In genomic region chr16:46920402-46921068, GRCh38 we compare ENCODE assay signal across 23 cellular contexts. TPM values are rescaled to one million over a fixed set of nuclear protein-coding genes. Genes with fewer than 3 reads are reported as not detected.
DNase-seq lines count a peak whose midpoint lies in the region; ATAC-seq and TF ChIP-seq lines count a peak whose summit lies in the region.
"Had no signal": no experiment of that assay in that cellular context is flagged by ENCODE, and none has a peak within 500 bp of the region (broad histone marks: within the 10 kb centered on the region; RNA-seq: fewer than 3 reads in every experiment).

No MANE protein-coding gene starts in this region.

- H3K27me3 Mint-ChIP-seq in MCF 10A (ENCODE audit: insufficient read depth, unreplicated experiment) (no peaks in the 10 kb centered on the region), osteocyte (ENCODE audit: unreplicated experiment) (no peaks in the 10 kb centered on the region), GM23338 (ENCODE audit: insufficient read depth, low read depth, poor library complexity) (peaks cover 32% of the 10 kb centered on the region)
- H3K27me3 Mint-ChIP-seq: CD4-positive, alpha-beta T cell; naive thymus-derived CD4-positive, alpha-beta T cell; T-helper 17 cell had no signal

- no peaks in the 10 kb centered on the region for H3K4me1 Mint-ChIP-seq in MCF 10A (ENCODE audit: insufficient read depth, unreplicated experiment)
- no peaks in the 10 kb centered on the region for H3K4me1 Mint-ChIP-seq in osteocyte (ENCODE audit: unreplicated experiment)
- H3K4me1 Mint-ChIP-seq in GM23338, result peaks cover 2% of the 10 kb centered on the region; the same call in 1 of the 3 replicates

- H3K4me1 ChIP-seq in breast epithelium (peaks cover 0 to 3% of the 10 kb centered on the region in 2 donors), esophagus (ENCODE audit: control insufficient read depth in 2 of 2, insufficient read depth in 2 of 2, low read length in 1 of 2) (peaks cover 2 to 20% of the 10 kb centered on the region in 2 donors), GM23338 (ENCODE audit: insufficient read depth) (no peaks in the 10 kb centered on the region)
- H3K4me1 ChIP-seq: ascending aorta had no signal

- 48 to 51% methylated on average over 9 of the region's 9 CpGs for WGBS in esophagus, 2 donors

- TF ChIP-seq CTCF in breast epithelium (IDR thresholded peaks at IDR 0.05) (no peak), MCF 10A (IDR thresholded peaks at IDR 0.05; ENCODE audit: unreplicated experiment) (no peak), osteocyte (IDR thresholded peaks at IDR 0.05) (no peak), foreskin fibroblast (IDR thresholded peaks at IDR 0.05; ENCODE audit: low read depth, low read length) (no peak), GM23338 (conservative IDR thresholded peaks at IDR 0.05; ENCODE audit: low read depth in 2 of 2) (no peak)

- H3K36me3 Mint-ChIP-seq in MCF 10A (ENCODE audit: insufficient read depth, unreplicated experiment), result peaks cover 87% of the 10 kb centered on the region
- peaks cover 42% of the 10 kb centered on the region for H3K36me3 Mint-ChIP-seq in osteocyte (ENCODE audit: unreplicated experiment)
- peaks cover 99% of the 10 kb centered on the region for H3K36me3 Mint-ChIP-seq in GM23338 (ENCODE audit: low read depth)

- H3K4me2 ChIP-seq in GM23338, result no peak overlapping the region

- intact Hi-C loops in breast epithelium (cut with DNase I; ENCODE audit: low total_unique reads) (no loop called here), MCF 10A (cut with micrococcal nuclease) (no loop called here)

- no peak for TF ChIP-seq POLR2A in breast epithelium (IDR thresholded peaks at IDR 0.05)

- H4K20me1 ChIP-seq in GM23338 (replicated peaks; ENCODE audit: insufficient read depth), result 0 out of 2 replicates have a peak, but pooled peaks cover 3% of the 10 kb centered on the region

- H3K36me3 ChIP-seq in breast epithelium (no peaks in the 10 kb centered on the region), esophagus (ENCODE audit: control insufficient read depth in 2 of 2, insufficient read depth in 2 of 2, low read length in 1 of 2) (peaks cover 13 to 42% of the 10 kb centered on the region in 2 donors), GM23338 (ENCODE audit: insufficient read depth) (peaks cover 36% of the 10 kb centered on the region)

- H3F3A ChIP-seq in GM23338 (replicated peaks; ENCODE audit: low read depth), result 0 out of 2 replicates have a peak, but pooled peaks cover 3% of the 10 kb centered on the region

- H3K27ac Mint-ChIP-seq in MCF 10A (ENCODE audit: low read depth, unreplicated experiment), result no peak overlapping the region
- H3K27ac Mint-ChIP-seq in osteocyte (ENCODE audit: unreplicated experiment), result peak overlapping the region; percentile 38
- H3K27ac Mint-ChIP-seq in GM23338, result no peak overlapping the region
- H3K27ac Mint-ChIP-seq: CD4-positive, alpha-beta T cell; T-helper 17 cell had no signal

- no peak overlapping the region for H2AFZ ChIP-seq in GM23338

- no peaks in the 10 kb centered on the region for H3K9me2 ChIP-seq in GM23338 (ENCODE audit: insufficient read depth)

- peaks cover 3% of the 10 kb centered on the region; the same call in 1 of the 2 replicates for H3K79me2 ChIP-seq in GM23338 (replicated peaks; ENCODE audit: insufficient read depth)

- H3K27ac ChIP-seq in breast epithelium (peak overlapping the region; percentile 45 to 52), esophagus (ENCODE audit: low read depth in 2 of 2, low read length in 1 of 2) (peak overlapping the region; percentile 81 to 91), GM23338 (ENCODE audit: low read depth) (no peak overlapping the region)
- H3K27ac ChIP-seq: ascending aorta had no signal

- H3K9me3 ChIP-seq in breast epithelium, result no peaks in the 10 kb centered on the region
- no peaks in the 10 kb centered on the region for H3K9me3 ChIP-seq in esophagus (ENCODE audit: control insufficient read depth in 2 of 2, insufficient read depth in 1 of 2, low read depth in 1 of 2, low read length in 1 of 2)
- H3K9me3 ChIP-seq: ascending aorta, upper lobe of left lung had no signal

- H3K27me3 ChIP-seq in breast epithelium (no peaks in the 10 kb centered on the region), esophagus (ENCODE audit: control insufficient read depth in 1 of 2, insufficient read depth in 2 of 2, low read length in 2 of 2) (no peaks in the 10 kb centered on the region), GM23338 (ENCODE audit: insufficient read depth) (no peaks in the 10 kb centered on the region)
- H3K27me3 ChIP-seq: ascending aorta, upper lobe of left lung had no signal

- peak; percentile 58 to 73 for DNase-seq in breast epithelium (ENCODE audit: low spot score in 2 of 2)
- DNase-seq in MCF 10A (ENCODE audit: unreplicated experiment), result no peak
- no peak for DNase-seq in osteocyte (ENCODE audit: extremely low spot score, unreplicated experiment)
- DNase-seq in ureter (ENCODE audit: low spot score), result peak; percentile 84
- DNase-seq in foreskin fibroblast, result no peak
- no peak for DNase-seq in GM23338 (ENCODE audit: low spot score)
- DNase-seq in stimulated activated CD4-positive, alpha-beta T cell treated with anti-CD3 and anti-CD28 coated beads, Interleukin-12 subunit alpha, Interleukin-12 subunit beta, amount 100 ng/mL, for 4 hours, result no peak
- DNase-seq: CD4-positive, alpha-beta T cell; dermis blood vessel endothelial cell; EL; left cardiac atrium; MM.1S; naive thymus-derived CD4-positive, alpha-beta T cell; NCI-H2029; NCI-H774; retina; stimulated activated CD4-positive, alpha-beta T cell treated with anti-CD3 and anti-CD28 coated beads, Interleukin-1b, Interleukin-23, amount 100 ng/mL, for 48 hours; T-helper 17 cell had no signal

- H3K9me3 Mint-ChIP-seq in MCF 10A (ENCODE audit: unreplicated experiment) (no peaks in the 10 kb centered on the region), osteocyte (ENCODE audit: unreplicated experiment) (no peaks in the 10 kb centered on the region), GM23338 (no peaks in the 10 kb centered on the region)
- H3K9me3 Mint-ChIP-seq: CD4-positive, alpha-beta T cell had no signal

- H3K4me3 ChIP-seq in breast epithelium, result no peak overlapping the region
- no peak overlapping the region for H3K4me3 ChIP-seq in esophagus (ENCODE audit: low read depth in 1 of 2, low read length in 2 of 2)
- H3K4me3 ChIP-seq in foreskin fibroblast (ENCODE audit: low read depth in 1 of 2, low read length in 2 of 2), result no peak overlapping the region
- no peak overlapping the region for H3K4me3 ChIP-seq in GM23338
- H3K4me3 ChIP-seq: ascending aorta, upper lobe of left lung had no signal

- no peak overlapping the region for H3K4me3 Mint-ChIP-seq in MCF 10A (ENCODE audit: unreplicated experiment)
- H3K4me3 Mint-ChIP-seq in osteocyte (ENCODE audit: unreplicated experiment), result no peak overlapping the region
- no peak overlapping the region for H3K4me3 Mint-ChIP-seq in GM23338
- H3K4me3 Mint-ChIP-seq: CD4-positive, alpha-beta T cell; naive thymus-derived CD4-positive, alpha-beta T cell; T-helper 17 cell had no signal

- CTCF ChIA-PET in MCF 10A (lab: Yijun Ruan, JAX), result interaction anchor here (0.6 to 3.9 kb wide), 5 partner anchors 10 to 986 kb away, joined by 3 to 36 read pairs (median 13); no protein-coding TSS in a partner anchor

- BruUV-seq in MCF 10A (replicated peaks; lab: Mats Ljungman, UMichigan), result no TSS peak

- POLR2A ChIA-PET in MCF 10A (lab: Yijun Ruan, JAX), result no interaction called here

- ATAC-seq in GM23338, result no peak
- ATAC-seq: activated CD4-positive, CD25-positive, alpha-beta regulatory T cell treated with anti-CD3 and anti-CD28 coated beads, Interleukin-2, amount 50 U/mL, for 24 hours; left cardiac atrium; naive thymus-derived CD4-positive, alpha-beta T cell; Right ventricle myocardium inferior; T-helper 17 cell had no signal

TF ChIP-seq in GM23338, 12 proteins besides CTCF, POLR2A, EP300 and RAD21 (continues in another document):
- TF ChIP-seq EZH2phosphoT487 (IDR thresholded peaks at IDR 0.05; ENCODE audit: unreplicated experiment) (no peak), CREB1 (CRISPR knock-in tag; IDR thresholded peaks at IDR 0.05; ENCODE audit: low read depth) (no peak)

RNA-seq across cellular contexts. Expression of gene GPT2, which starts 36.4 kb away (rescaled TPM):
- total RNA-seq in breast epithelium (10 to 100 TPM; 17.4 to 56.2 (median 21.7) TPM), MCF 10A (2022) (44.7 and 60.6 TPM in 2 replicates), osteocyte (30.5 and 35.0 TPM in 2 replicates), ureter (34.2 TPM)
- polyA plus RNA-seq in esophagus (10 to 100 TPM; 53.8 to 65.8 TPM), GM23338 (2016; fragmentation: Nextera tagmentation; extraction: Ambion mirVana) (48.5 TPM in 2 replicates)
- 81.0 and 82.6 TPM in 2 replicates for total RNA-seq in GM23338 (2014; rRNA removed; shearing (Covaris generic))

RNA-seq across cellular contexts. Expression of gene DNAJA2, which starts 52.9 kb away (rescaled TPM):
- 10 to 100 TPM; 44.6 to 65.3 (median 51.2) TPM for total RNA-seq in breast epithelium
- 64.7 and 64.8 TPM in 2 replicates for total RNA-seq in MCF 10A (2022)
- polyA plus RNA-seq in esophagus, result 10 to 100 TPM; 31.1 to 39.2 TPM
- total RNA-seq in osteocyte, result 60.2 and 63.5 TPM in 2 replicates
- total RNA-seq in ureter, result 51.5 TPM
- 94.5 and 99.2 TPM in 2 replicates for total RNA-seq in GM23338 (2014; rRNA removed; shearing (Covaris generic))
- polyA plus RNA-seq in GM23338 (2016; fragmentation: Nextera tagmentation; extraction: Ambion mirVana), result 79.2 and 101 TPM in 2 replicates

Comparison
In these comparisons a context has a peak if more than half of its experiments do, and no peak if none do; other contexts are left out.
1. DNase-seq: peak in breast epithelium (2 of 2) and ureter (single experiment); none in MCF 10A (single experiment), osteocyte (single experiment), foreskin fibroblast (0 of 2), GM23338 (single experiment) and stimulated activated CD4-positive, alpha-beta T cell treated with anti-CD3 and anti-CD28 coated beads, Interleukin-12 subunit alpha, Interleukin-12 subunit beta, amount 100 ng/mL, for 4 hours (single experiment).